Comparison of ENCODE assay signal across 1 cellular context in genomic region chr9:132354645-132355355, GRCh38.
A peak's percentile ranks its signal among the peaks of the same experiment; 100 is the strongest.
TF ChIP-seq lines count a peak whose summit lies in the region.

TSS of gene SETX (minus strand) at chr9:132354986. CDS start at chr9:132349428, 5,558 bp downstream.

TF ChIP-seq in GM12878, 131 proteins besides CTCF, POLR2A, EP300 and RAD21 (continued from another document):
- 0 out of 2 replicates have a peak, but pooled peaks have one; percentile 8 for TF ChIP-seq CHD2 (IDR thresholded peaks at IDR 0.05; ENCODE audit: borderline replicate concordance, low read depth, low read length)
- peak; percentile 67 for TF ChIP-seq SP1 (IDR thresholded peaks at IDR 0.05; ENCODE audit: low read depth, low read length)
- TF ChIP-seq, protein P1, sequence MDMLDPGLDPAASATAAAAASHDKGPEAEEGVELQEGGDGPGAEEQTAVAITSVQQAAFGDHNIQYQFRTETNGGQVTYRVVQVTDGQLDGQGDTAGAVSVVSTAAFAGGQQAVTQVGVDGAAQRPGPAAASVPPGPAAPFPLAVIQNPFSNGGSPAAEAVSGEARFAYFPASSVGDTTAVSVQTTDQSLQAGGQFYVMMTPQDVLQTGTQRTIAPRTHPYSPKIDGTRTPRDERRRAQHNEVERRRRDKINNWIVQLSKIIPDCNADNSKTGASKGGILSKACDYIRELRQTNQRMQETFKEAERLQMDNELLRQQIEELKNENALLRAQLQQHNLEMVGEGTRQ (IDR thresholded peaks at IDR 0.05; ENCODE audit: borderline replicate concordance, low read depth, low read length) = no peak
- TF ChIP-seq SRF (IDR thresholded peaks at IDR 0.05; ENCODE audit: low read depth in 2 of 2, low read length in 2 of 2) = no peak
- no peak for TF ChIP-seq ZNF384 (IDR thresholded peaks at IDR 0.05; ENCODE audit: borderline replicate concordance, low read depth, low read length)
- TF ChIP-seq HDAC2 (IDR thresholded peaks at IDR 0.05) = no peak
- TF ChIP-seq CHD1 (IDR thresholded peaks at IDR 0.05; ENCODE audit: low read depth, low read length) = no peak
- TF ChIP-seq HCFC1 (IDR thresholded peaks at IDR 0.05; ENCODE audit: low read length) = peak; percentile 34; the same call in 1 of the 2 replicates
- TF ChIP-seq CBX3 (IDR thresholded peaks at IDR 0.05; ENCODE audit: borderline replicate concordance, low read depth) = no peak
- peak; percentile 84 for TF ChIP-seq NR2C1 (IDR thresholded peaks at IDR 0.05)
- 0 out of 2 replicates have a peak, but pooled peaks have one; percentile 53 for TF ChIP-seq RCOR1 (conservative IDR thresholded peaks at IDR 0.05; ENCODE audit: low read depth, low read length)
- TF ChIP-seq IKZF1 (conservative IDR thresholded peaks at IDR 0.05) = peak; percentile 92
- TF ChIP-seq MEF2B (IDR thresholded peaks at IDR 0.05; ENCODE audit: partially characterized antibody, poor library complexity, severe bottlenecking) = no peak
- TF ChIP-seq, protein P2, sequence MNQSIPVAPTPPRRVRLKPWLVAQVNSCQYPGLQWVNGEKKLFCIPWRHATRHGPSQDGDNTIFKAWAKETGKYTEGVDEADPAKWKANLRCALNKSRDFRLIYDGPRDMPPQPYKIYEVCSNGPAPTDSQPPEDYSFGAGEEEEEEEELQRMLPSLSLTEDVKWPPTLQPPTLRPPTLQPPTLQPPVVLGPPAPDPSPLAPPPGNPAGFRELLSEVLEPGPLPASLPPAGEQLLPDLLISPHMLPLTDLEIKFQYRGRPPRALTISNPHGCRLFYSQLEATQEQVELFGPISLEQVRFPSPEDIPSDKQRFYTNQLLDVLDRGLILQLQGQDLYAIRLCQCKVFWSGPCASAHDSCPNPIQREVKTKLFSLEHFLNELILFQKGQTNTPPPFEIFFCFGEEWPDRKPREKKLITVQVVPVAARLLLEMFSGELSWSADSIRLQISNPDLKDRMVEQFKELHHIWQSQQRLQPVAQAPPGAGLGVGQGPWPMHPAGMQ (IDR thresholded peaks at IDR 0.05; ENCODE audit: borderline replicate concordance) = no peak
- peak; percentile 86 for TF ChIP-seq TCF3 (IDR thresholded peaks at IDR 0.05; ENCODE audit: borderline replicate concordance, insufficient read depth, low read depth, low read length)
- peak; percentile 80 for TF ChIP-seq TAF1 (IDR thresholded peaks at IDR 0.05; ENCODE audit: borderline replicate concordance, low read depth, low read length)
- TF ChIP-seq, protein P3, sequence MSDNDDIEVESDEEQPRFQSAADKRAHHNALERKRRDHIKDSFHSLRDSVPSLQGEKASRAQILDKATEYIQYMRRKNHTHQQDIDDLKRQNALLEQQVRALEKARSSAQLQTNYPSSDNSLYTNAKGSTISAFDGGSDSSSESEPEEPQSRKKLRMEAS (IDR thresholded peaks at IDR 0.05; ENCODE audit: low read depth, low read length) = peak; percentile 66
- peak; percentile 17 to 96 for TF ChIP-seq EGR1 (IDR thresholded peaks at IDR 0.05; ENCODE audit: borderline replicate concordance in 1 of 2, low read depth in 2 of 2, low read length in 2 of 2)
- no peak for TF ChIP-seq CBX5 (IDR thresholded peaks at IDR 0.05; ENCODE audit: low read depth)
- TF ChIP-seq, protein P4, sequence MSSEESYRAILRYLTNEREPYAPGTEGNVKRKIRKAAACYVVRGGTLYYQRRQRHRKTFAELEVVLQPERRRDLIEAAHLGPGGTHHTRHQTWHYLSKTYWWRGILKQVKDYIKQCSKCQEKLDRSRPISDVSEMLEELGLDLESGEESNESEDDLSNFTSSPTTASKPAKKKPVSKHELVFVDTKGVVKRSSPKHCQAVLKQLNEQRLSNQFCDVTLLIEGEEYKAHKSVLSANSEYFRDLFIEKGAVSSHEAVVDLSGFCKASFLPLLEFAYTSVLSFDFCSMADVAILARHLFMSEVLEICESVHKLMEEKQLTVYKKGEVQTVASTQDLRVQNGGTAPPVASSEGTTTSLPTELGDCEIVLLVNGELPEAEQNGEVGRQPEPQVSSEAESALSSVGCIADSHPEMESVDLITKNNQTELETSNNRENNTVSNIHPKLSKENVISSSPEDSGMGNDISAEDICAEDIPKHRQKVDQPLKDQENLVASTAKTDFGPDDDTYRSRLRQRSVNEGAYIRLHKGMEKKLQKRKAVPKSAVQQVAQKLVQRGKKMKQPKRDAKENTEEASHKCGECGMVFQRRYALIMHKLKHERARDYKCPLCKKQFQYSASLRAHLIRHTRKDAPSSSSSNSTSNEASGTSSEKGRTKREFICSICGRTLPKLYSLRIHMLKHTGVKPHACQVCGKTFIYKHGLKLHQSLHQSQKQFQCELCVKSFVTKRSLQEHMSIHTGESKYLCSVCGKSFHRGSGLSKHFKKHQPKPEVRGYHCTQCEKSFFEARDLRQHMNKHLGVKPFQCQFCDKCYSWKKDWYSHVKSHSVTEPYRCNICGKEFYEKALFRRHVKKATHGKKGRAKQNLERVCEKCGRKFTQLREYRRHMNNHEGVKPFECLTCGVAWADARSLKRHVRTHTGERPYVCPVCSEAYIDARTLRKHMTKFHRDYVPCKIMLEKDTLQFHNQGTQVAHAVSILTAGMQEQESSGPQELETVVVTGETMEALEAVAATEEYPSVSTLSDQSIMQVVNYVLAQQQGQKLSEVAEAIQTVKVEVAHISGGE (CRISPR knock-in tag; IDR thresholded peaks at IDR 0.05) = peak; percentile 23; the same call in 1 of the 2 replicates
- TF ChIP-seq NR2F1 (conservative IDR thresholded peaks at IDR 0.05) = peak; percentile 96
- TF ChIP-seq STAT1 (conservative IDR thresholded peaks at IDR 0.05) = no peak
- no peak for TF ChIP-seq BCL11A (IDR thresholded peaks at IDR 0.05; ENCODE audit: low read depth, low read length)
- TF ChIP-seq GATAD2B (conservative IDR thresholded peaks at IDR 0.05; ENCODE audit: low read depth) = peak; percentile 93; the same call in 1 of the 2 replicates
- TF ChIP-seq POLR2AphosphoS2 (IDR thresholded peaks at IDR 0.05; ENCODE audit: low read depth, low read length) = peak; percentile 90; the same call in 1 of the 2 replicates
- TF ChIP-seq FOXK2 (IDR thresholded peaks at IDR 0.05) = no peak
- no peak for TF ChIP-seq ZNF274 (IDR thresholded peaks at IDR 0.05; ENCODE audit: insufficient read depth, insufficient read length)
- TF ChIP-seq, protein P5, sequence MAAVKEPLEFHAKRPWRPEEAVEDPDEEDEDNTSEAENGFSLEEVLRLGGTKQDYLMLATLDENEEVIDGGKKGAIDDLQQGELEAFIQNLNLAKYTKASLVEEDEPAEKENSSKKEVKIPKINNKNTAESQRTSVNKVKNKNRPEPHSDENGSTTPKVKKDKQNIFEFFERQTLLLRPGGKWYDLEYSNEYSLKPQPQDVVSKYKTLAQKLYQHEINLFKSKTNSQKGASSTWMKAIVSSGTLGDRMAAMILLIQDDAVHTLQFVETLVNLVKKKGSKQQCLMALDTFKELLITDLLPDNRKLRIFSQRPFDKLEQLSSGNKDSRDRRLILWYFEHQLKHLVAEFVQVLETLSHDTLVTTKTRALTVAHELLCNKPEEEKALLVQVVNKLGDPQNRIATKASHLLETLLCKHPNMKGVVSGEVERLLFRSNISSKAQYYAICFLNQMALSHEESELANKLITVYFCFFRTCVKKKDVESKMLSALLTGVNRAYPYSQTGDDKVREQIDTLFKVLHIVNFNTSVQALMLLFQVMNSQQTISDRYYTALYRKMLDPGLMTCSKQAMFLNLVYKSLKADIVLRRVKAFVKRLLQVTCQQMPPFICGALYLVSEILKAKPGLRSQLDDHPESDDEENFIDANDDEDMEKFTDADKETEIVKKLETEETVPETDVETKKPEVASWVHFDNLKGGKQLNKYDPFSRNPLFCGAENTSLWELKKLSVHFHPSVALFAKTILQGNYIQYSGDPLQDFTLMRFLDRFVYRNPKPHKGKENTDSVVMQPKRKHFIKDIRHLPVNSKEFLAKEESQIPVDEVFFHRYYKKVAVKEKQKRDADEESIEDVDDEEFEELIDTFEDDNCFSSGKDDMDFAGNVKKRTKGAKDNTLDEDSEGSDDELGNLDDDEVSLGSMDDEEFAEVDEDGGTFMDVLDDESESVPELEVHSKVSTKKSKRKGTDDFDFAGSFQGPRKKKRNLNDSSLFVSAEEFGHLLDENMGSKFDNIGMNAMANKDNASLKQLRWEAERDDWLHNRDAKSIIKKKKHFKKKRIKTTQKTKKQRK (IDR thresholded peaks at IDR 0.05; ENCODE audit: low read depth, low read length) = no peak
- no peak for TF ChIP-seq FOS (IDR thresholded peaks at IDR 0.05; ENCODE audit: borderline replicate concordance, extremely low read depth, insufficient read length)
- TF ChIP-seq ZBED1 (IDR thresholded peaks at IDR 0.05; ENCODE audit: borderline replicate concordance) = no peak
- peak; percentile 66; the same call in 1 of the 2 replicates for TF ChIP-seq GABPA (IDR thresholded peaks at IDR 0.05; ENCODE audit: low read depth)
- peak; percentile 20; the same call in 1 of the 2 replicates for TF ChIP-seq ZNF207 (IDR thresholded peaks at IDR 0.05; ENCODE audit: borderline replicate concordance)
- TF ChIP-seq, protein P6, sequence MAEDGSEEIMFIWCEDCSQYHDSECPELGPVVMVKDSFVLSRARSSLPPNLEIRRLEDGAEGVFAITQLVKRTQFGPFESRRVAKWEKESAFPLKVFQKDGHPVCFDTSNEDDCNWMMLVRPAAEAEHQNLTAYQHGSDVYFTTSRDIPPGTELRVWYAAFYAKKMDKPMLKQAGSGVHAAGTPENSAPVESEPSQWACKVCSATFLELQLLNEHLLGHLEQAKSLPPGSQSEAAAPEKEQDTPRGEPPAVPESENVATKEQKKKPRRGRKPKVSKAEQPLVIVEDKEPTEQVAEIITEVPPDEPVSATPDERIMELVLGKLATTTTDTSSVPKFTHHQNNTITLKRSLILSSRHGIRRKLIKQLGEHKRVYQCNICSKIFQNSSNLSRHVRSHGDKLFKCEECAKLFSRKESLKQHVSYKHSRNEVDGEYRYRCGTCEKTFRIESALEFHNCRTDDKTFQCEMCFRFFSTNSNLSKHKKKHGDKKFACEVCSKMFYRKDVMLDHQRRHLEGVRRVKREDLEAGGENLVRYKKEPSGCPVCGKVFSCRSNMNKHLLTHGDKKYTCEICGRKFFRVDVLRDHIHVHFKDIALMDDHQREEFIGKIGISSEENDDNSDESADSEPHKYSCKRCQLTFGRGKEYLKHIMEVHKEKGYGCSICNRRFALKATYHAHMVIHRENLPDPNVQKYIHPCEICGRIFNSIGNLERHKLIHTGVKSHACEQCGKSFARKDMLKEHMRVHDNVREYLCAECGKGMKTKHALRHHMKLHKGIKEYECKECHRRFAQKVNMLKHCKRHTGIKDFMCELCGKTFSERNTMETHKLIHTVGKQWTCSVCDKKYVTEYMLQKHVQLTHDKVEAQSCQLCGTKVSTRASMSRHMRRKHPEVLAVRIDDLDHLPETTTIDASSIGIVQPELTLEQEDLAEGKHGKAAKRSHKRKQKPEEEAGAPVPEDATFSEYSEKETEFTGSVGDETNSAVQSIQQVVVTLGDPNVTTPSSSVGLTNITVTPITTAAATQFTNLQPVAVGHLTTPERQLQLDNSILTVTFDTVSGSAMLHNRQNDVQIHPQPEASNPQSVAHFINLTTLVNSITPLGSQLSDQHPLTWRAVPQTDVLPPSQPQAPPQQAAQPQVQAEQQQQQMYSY (CRISPR knock-in tag; IDR thresholded peaks at IDR 0.05) = no peak
- no peak for TF ChIP-seq NFYA (IDR thresholded peaks at IDR 0.05; ENCODE audit: borderline replicate concordance, low read depth, low read length)
- TF ChIP-seq TCF7 (IDR thresholded peaks at IDR 0.05; ENCODE audit: borderline replicate concordance) = no peak
- no peak for TF ChIP-seq NR2C2 (IDR thresholded peaks at IDR 0.05; ENCODE audit: borderline replicate concordance, control insufficient read depth, insufficient read length, low read depth)
- no peak for TF ChIP-seq MTA2 (IDR thresholded peaks at IDR 0.05; ENCODE audit: low read depth)
- no peak for TF ChIP-seq MYB (IDR thresholded peaks at IDR 0.05; ENCODE audit: borderline replicate concordance, low read depth, low read length)
- TF ChIP-seq, protein P7, sequence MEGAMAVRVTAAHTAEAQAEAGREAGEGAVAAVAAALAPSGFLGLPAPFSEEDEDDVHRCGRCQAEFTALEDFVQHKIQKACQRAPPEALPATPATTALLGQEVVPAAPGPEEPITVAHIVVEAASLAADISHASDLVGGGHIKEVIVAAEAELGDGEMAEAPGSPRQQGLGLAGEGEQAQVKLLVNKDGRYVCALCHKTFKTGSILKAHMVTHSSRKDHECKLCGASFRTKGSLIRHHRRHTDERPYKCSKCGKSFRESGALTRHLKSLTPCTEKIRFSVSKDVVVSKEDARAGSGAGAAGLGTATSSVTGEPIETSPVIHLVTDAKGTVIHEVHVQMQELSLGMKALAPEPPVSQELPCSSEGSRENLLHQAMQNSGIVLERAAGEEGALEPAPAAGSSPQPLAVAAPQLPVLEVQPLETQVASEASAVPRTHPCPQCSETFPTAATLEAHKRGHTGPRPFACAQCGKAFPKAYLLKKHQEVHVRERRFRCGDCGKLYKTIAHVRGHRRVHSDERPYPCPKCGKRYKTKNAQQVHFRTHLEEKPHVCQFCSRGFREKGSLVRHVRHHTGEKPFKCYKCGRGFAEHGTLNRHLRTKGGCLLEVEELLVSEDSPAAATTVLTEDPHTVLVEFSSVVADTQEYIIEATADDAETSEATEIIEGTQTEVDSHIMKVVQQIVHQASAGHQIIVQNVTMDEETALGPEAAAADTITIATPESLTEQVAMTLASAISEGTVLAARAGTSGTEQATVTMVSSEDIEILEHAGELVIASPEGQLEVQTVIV (IDR thresholded peaks at IDR 0.05; ENCODE audit: borderline replicate concordance, partially characterized antibody) = no peak
- no peak for TF ChIP-seq PBX3 (IDR thresholded peaks at IDR 0.05; ENCODE audit: insufficient replicate concordance, low read depth, low read length)
- TF ChIP-seq SREBF1 (IDR thresholded peaks at IDR 0.05; ENCODE audit: low read length) = no peak
- TF ChIP-seq HDGF (IDR thresholded peaks at IDR 0.05) = no peak
- TF ChIP-seq MYC (IDR thresholded peaks at IDR 0.05; ENCODE audit: insufficient read depth, insufficient read length, insufficient replicate concordance, low read length, severe bottlenecking) = no peak
- TF ChIP-seq RBBP5 (conservative IDR thresholded peaks at IDR 0.05) = no peak
- peak; percentile 56; the same call in 1 of the 2 replicates for TF ChIP-seq SPI1 (IDR thresholded peaks at IDR 0.05; ENCODE audit: borderline replicate concordance, insufficient read depth, low read depth, low read length)
- no peak for TF ChIP-seq WRNIP1 (IDR thresholded peaks at IDR 0.05; ENCODE audit: borderline replicate concordance, low read depth, low read length)
- TF ChIP-seq ZNF217 (IDR thresholded peaks at IDR 0.05) = no peak
